Comparison of ENCODE assay signal across 21 cellular contexts in the genomic region with DNA sequence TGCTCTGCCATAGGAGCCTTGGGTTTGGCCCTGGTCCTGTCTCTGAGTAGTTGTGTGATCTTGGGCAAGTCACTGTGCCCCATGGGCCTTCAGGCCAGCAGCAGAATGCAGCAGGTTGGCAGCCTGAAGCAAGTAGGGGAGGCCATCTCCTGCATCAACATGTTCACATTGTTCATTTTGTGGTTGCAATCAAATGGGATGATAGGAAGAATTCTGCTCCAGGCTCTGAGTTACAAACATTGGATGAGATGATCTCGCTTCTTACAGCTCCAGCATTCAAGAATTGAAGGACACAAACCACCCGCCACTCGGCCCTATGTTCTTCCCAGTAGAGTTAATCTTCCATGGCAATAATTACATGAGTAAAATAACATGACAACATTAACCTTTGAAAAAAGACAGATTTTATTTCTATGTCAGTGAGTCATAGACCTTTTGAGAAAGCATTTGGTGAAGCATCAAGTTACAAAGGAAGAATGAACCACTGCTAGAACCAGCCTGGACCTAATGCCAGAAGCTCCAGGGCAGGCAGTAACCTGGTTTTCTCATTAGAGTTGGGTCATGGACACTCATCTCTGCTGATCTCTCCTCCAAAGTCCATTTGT.
DNase-seq lines count a peak whose midpoint lies in the region; ATAC-seq and TF ChIP-seq lines count a peak whose summit lies in the region.
"Had no signal": no experiment of that assay in that cellular context is flagged by ENCODE, and none has a peak within 500 bp of the region (broad histone marks: within the 10 kb centered on the region; RNA-seq: fewer than 3 reads in every experiment).

No MANE protein-coding gene starts in this region.

- H3K4me1 Mint-ChIP-seq in activated T-helper 2 cell treated with anti-CD3 and anti-CD28 coated beads, Interferon-gamma antibody, Interleukin-2, Interleukin-4, amounts not matched to agents 10 μg/mL and 5 μg/mL and 100 μg/mL, durations not matched to agents 14 hours and 24 hours and 36 hours (ENCODE audit: low read depth), result no peaks in the 10 kb centered on the region
- H3K4me1 Mint-ChIP-seq: activated naive CD8-positive, alpha-beta T cell treated with anti-CD3 and anti-CD28 coated beads for 36 hours; endodermal cell had no signal

- in situ Hi-C loops in gastrocnemius medialis (cut with MboI; ENCODE audit: low sequenced_read_pairs in 4 of 4), result no loop called here

- no peak overlapping the region for H3K27ac ChIP-seq in RWPE2 (ENCODE audit: poor library complexity, severe bottlenecking)
- no peak overlapping the region for H3K27ac ChIP-seq in fibroblast of lung (ENCODE audit: insufficient read depth, low read length)
- peak overlapping the region; percentile 17 to 73 (median 60) for H3K27ac ChIP-seq in gastrocnemius medialis
- H3K27ac ChIP-seq: 22Rv1, heart right ventricle, thoracic aorta had no signal

- H3K4me1 ChIP-seq in RWPE2 (ENCODE audit: insufficient read depth, poor library complexity, severe bottlenecking), result peaks cover 24% of the 10 kb centered on the region
- H3K4me1 ChIP-seq in fibroblast of lung (ENCODE audit: control insufficient read depth, extremely low read depth, insufficient read depth, low read length), result peaks cover 4% of the 10 kb centered on the region
- H3K4me1 ChIP-seq in gastrocnemius medialis, result peaks cover 74 to 80% of the 10 kb centered on the region in 2 donors

- ATAC-seq in RWPE2 (ENCODE audit: low read depth) (peak; percentile 73), gastrocnemius medialis (peak; percentile 47 to 49), GM21723 (IDR thresholded peaks at IDR 0.05; ENCODE audit: unreplicated experiment) (no peak)
- ATAC-seq: GM12878, heart right ventricle had no signal

- no peak for TF ChIP-seq POLR2A in gastrocnemius medialis (IDR thresholded peaks at IDR 0.05)

- H4K20me1 ChIP-seq in fibroblast of lung (ENCODE audit: control insufficient read depth, extremely low read depth, insufficient read depth, low read length), result no peaks in the 10 kb centered on the region

- H3K27ac Mint-ChIP-seq in activated T-helper 2 cell treated with anti-CD3 and anti-CD28 coated beads, Interferon-gamma antibody, Interleukin-2, Interleukin-4, amounts not matched to agents 10 μg/mL and 5 μg/mL and 100 μg/mL, durations not matched to agents 14 hours and 24 hours and 36 hours, result no peak overlapping the region
- H3K27ac Mint-ChIP-seq: activated naive CD8-positive, alpha-beta T cell treated with anti-CD3 and anti-CD28 coated beads for 36 hours; endodermal cell; H9 had no signal

- H3K9me3 Mint-ChIP-seq in activated T-helper 2 cell treated with anti-CD3 and anti-CD28 coated beads, Interferon-gamma antibody, Interleukin-2, Interleukin-4, amounts not matched to agents 10 μg/mL and 5 μg/mL and 100 μg/mL, durations not matched to agents 14 hours and 24 hours and 36 hours, result no peaks in the 10 kb centered on the region
- H3K9me3 Mint-ChIP-seq: activated naive CD8-positive, alpha-beta T cell treated with anti-CD3 and anti-CD28 coated beads for 36 hours; endodermal cell; H9 had no signal

- no peak for TF ChIP-seq CTCF in RWPE2 (IDR thresholded peaks at IDR 0.05; ENCODE audit: poor library complexity, severe bottlenecking)
- no peak for TF ChIP-seq CTCF in fibroblast of lung (conservative IDR thresholded peaks at IDR 0.05 in 1 of 2, IDR thresholded peaks at IDR 0.05 in 1 of 2; ENCODE audit: low read depth in 1 of 2, low read length in 2 of 2)
- no peak for TF ChIP-seq CTCF in gastrocnemius medialis (IDR thresholded peaks at IDR 0.05 in 4 of 5, conservative IDR thresholded peaks at IDR 0.05 in 1 of 5)

- H3K27me3 Mint-ChIP-seq in activated T-helper 2 cell treated with anti-CD3 and anti-CD28 coated beads, Interferon-gamma antibody, Interleukin-2, Interleukin-4, amounts not matched to agents 10 μg/mL and 5 μg/mL and 100 μg/mL, durations not matched to agents 14 hours and 24 hours and 36 hours (ENCODE audit: low read depth), result no peaks in the 10 kb centered on the region

- no peak overlapping the region for H3K4me2 ChIP-seq in fibroblast of lung (ENCODE audit: extremely low read depth, insufficient read depth, low read length)

- H3K9me3 ChIP-seq in RWPE2 (ENCODE audit: severe bottlenecking), result no peaks in the 10 kb centered on the region
- no peaks in the 10 kb centered on the region for H3K9me3 ChIP-seq in fibroblast of lung (ENCODE audit: control insufficient read depth, insufficient read depth, low read depth, low read length)
- no peaks in the 10 kb centered on the region for H3K9me3 ChIP-seq in gastrocnemius medialis
- H3K9me3 ChIP-seq: heart right ventricle, thoracic aorta had no signal

- H3K27me3 ChIP-seq in RWPE2 (ENCODE audit: insufficient read depth, poor library complexity, severe bottlenecking) (no peaks in the 10 kb centered on the region), fibroblast of lung (ENCODE audit: control insufficient read depth, insufficient read depth, low read length) (no peaks in the 10 kb centered on the region), gastrocnemius medialis (no peaks in the 10 kb centered on the region)
- H3K27me3 ChIP-seq: heart right ventricle had no signal

- H2AFZ ChIP-seq in fibroblast of lung (ENCODE audit: low read length), result no peak overlapping the region

- intact Hi-C loops in gastrocnemius medialis (cut with DNase I; ENCODE audit: low total_unique reads), result loop anchor here (5.0 kb wide), 1 partner anchor 129 kb away; no protein-coding TSS in a partner anchor
- intact Hi-C loops in activated T-helper 2 cell treated with anti-CD3 and anti-CD28 coated beads, Interferon-gamma antibody, Interleukin-2, Interleukin-4, amounts not matched to agents 10 μg/mL and 5 μg/mL and 100 μg/mL, durations not matched to agents 14 hours and 24 hours and 36 hours (cut with micrococcal nuclease), result no loop called here

- H3K9ac ChIP-seq in fibroblast of lung (ENCODE audit: insufficient read depth, low read length), result no peak overlapping the region

- DNase-seq in DMS53 (lab: John Stamatoyannopoulos, UW), result peak; percentile 11
- no peak for DNase-seq in DMS53 treated with DMSO at 0.1 percent for 48 hours (lab: John Stamatoyannopoulos, UW; ENCODE audit: unreplicated experiment)
- DNase-seq in RWPE2 (ENCODE audit: low spot score), result no peak
- DNase-seq in fibroblast of lung (ENCODE audit: low read depth in 2 of 2), result peak; percentile 21 to 70
- peak in 1 of 2 donors; percentile 37 for DNase-seq in gastrocnemius medialis
- DNase-seq in activated T-helper 2 cell treated with anti-CD3 and anti-CD28 coated beads, Interferon-gamma antibody, Interleukin-2, Interleukin-4, amounts not matched to agents 10 μg/mL and 5 μg/mL and 100 μg/mL, durations not matched to agents 14 hours and 24 hours and 36 hours (ENCODE audit: low spot score), result no peak
- no peak for DNase-seq in T1000 (lab: John Stamatoyannopoulos, UW)
- DNase-seq: activated CD4-positive, alpha-beta T cell treated with anti-CD3 and anti-CD28 coated beads, Interleukin-2, amount 50 U/mL, for 1 hour; activated naive CD8-positive, alpha-beta T cell treated with anti-CD3 and anti-CD28 coated beads for 36 hours; endodermal cell; H9; heart right ventricle; kidney; NCI-H1092 treated with DMSO at 0.1 percent for 48 hours; NCI-H345; nucleus accumbens; stimulated activated CD4-positive, alpha-beta T cell treated with anti-CD3 and anti-CD28 coated beads, Interleukin-4, amount 100 ng/mL, for 4 hours had no signal

- H3K4me3 Mint-ChIP-seq in activated T-helper 2 cell treated with anti-CD3 and anti-CD28 coated beads, Interferon-gamma antibody, Interleukin-2, Interleukin-4, amounts not matched to agents 10 μg/mL and 5 μg/mL and 100 μg/mL, durations not matched to agents 14 hours and 24 hours and 36 hours (ENCODE audit: low read depth), result no peak overlapping the region
- H3K4me3 Mint-ChIP-seq: activated naive CD8-positive, alpha-beta T cell treated with anti-CD3 and anti-CD28 coated beads for 36 hours; endodermal cell; H9 had no signal

- H3K79me2 ChIP-seq in fibroblast of lung (ENCODE audit: control insufficient read depth, insufficient read depth, low read length), result no peaks in the 10 kb centered on the region

- no peak overlapping the region for H3K4me3 ChIP-seq in RWPE2 (ENCODE audit: severe bottlenecking)
- H3K4me3 ChIP-seq in fibroblast of lung (replicated peaks in 1 of 4; ENCODE audit: control extremely low read depth in 1 of 4, insufficient read depth in 1 of 4, low read depth in 3 of 4, low read length in 4 of 4), result no peak overlapping the region
- no peak overlapping the region for H3K4me3 ChIP-seq in gastrocnemius medialis
- H3K4me3 ChIP-seq: GM12878, heart right ventricle, thoracic aorta had no signal

- H3K36me3 ChIP-seq in RWPE2 (ENCODE audit: low read depth) (no peaks in the 10 kb centered on the region), fibroblast of lung (ENCODE audit: control insufficient read depth, insufficient read depth, low read length) (no peaks in the 10 kb centered on the region), gastrocnemius medialis (no peaks in the 10 kb centered on the region)
- H3K36me3 ChIP-seq: heart right ventricle, thoracic aorta had no signal

- no peaks in the 10 kb centered on the region for H3K36me3 Mint-ChIP-seq in activated T-helper 2 cell treated with anti-CD3 and anti-CD28 coated beads, Interferon-gamma antibody, Interleukin-2, Interleukin-4, amounts not matched to agents 10 μg/mL and 5 μg/mL and 100 μg/mL, durations not matched to agents 14 hours and 24 hours and 36 hours (ENCODE audit: low read depth)
- H3K36me3 Mint-ChIP-seq: activated naive CD8-positive, alpha-beta T cell treated with anti-CD3 and anti-CD28 coated beads for 36 hours had no signal

Comparison
In these comparisons a context has a peak if more than half of its experiments do, and no peak if none do; other contexts are left out.
1. DNase-seq: peak in DMS53 (single experiment) and fibroblast of lung (2 of 2); none in DMS53 treated with DMSO at 0.1 percent for 48 hours (single experiment), RWPE2 (single experiment), activated T-helper 2 cell treated with anti-CD3 and anti-CD28 coated beads, Interferon-gamma antibody, Interleukin-2, Interleukin-4, amounts not matched to agents 10 μg/mL and 5 μg/mL and 100 μg/mL, durations not matched to agents 14 hours and 24 hours and 36 hours (single experiment) and T1000 (single experiment).
2. H3K27ac ChIP-seq: peak in gastrocnemius medialis (4 of 4); none in RWPE2 (single experiment) and fibroblast of lung (single experiment).